8 cellular contexts compared by ENCODE assay signal in the genomic region with DNA sequence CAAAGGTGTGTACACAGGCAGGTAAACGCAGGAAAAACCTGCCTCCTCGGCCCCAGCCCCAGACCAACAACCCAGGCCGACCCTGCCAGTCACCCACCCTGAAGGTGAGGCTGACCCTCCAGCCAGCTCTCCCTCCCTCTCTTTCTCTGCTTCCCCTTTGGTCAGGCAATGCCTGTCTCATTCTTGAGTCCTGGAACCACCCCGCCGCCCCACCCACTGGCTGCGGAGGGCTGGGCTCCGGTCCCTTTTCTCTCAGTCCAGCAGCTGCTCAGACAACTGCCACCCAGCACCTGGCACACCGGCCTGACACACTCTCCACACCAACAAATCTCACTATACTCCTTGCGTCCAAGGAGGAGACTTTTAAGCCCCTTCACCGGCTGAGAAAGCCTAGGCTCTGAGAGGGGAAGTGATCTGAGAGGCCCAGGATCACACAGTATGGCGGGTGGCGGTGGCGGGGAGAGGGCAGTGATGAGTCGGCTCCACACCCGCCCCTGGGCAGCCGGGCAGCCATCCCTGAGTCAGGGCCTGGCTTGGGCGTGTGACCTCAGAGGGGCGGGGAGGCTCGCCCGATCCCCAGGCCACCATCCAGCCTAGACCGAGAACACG. TPM values are rescaled to one million over a fixed set of nuclear protein-coding genes. Genes with fewer than 3 reads are reported as not detected.
A peak's percentile ranks its signal among the peaks of the same experiment; 100 is the strongest.
DNase-seq lines count a peak whose midpoint lies in the region; ATAC-seq, FAIRE-seq and TF ChIP-seq lines count a peak whose summit lies in the region.

No MANE protein-coding gene starts in this region.

- peaks cover 32% of the 10 kb centered on the region for H3K36me3 Mint-ChIP-seq in GM23338 (ENCODE audit: low read depth)
- H3K36me3 Mint-ChIP-seq in activated CD8-positive, alpha-beta T cell treated with anti-CD3 and anti-CD28 coated beads for 36 hours (ENCODE audit: low read depth): peaks cover 7% of the 10 kb centered on the region

- H4K20me1 ChIP-seq in GM23338 (replicated peaks; ENCODE audit: insufficient read depth) (peaks cover 3% of the 10 kb centered on the region), H1 (replicated peaks in 1 of 2; ENCODE audit: control insufficient read depth in 1 of 2, insufficient read depth in 2 of 2, low read length in 2 of 2) (peaks cover 3 to 10% of the 10 kb centered on the region in 2 experiments)

- H3K23ac ChIP-seq in H1 (ENCODE audit: insufficient read length): no peak overlapping the region

- H3K23me2 ChIP-seq in H1 (ENCODE audit: low read depth, low read length): peaks cover 14% of the 10 kb centered on the region

- ATAC-seq in GM23338 (peak; percentile 50), HG03378 (IDR thresholded peaks at IDR 0.05; ENCODE audit: unreplicated experiment) (no peak)
- peak; percentile 27 for ATAC-seq in activated CD8-positive, alpha-beta T cell treated with anti-CD3 and anti-CD28 coated beads for 36 hours

- H3K9me2 ChIP-seq in GM23338 (ENCODE audit: insufficient read depth): no peaks in the 10 kb centered on the region

- H2BK20ac ChIP-seq in H1 (ENCODE audit: low read length): no peak overlapping the region

- peak overlapping the region; percentile 90; the same call in 1 of the 2 replicates for H4K8ac ChIP-seq in H1 (ENCODE audit: extremely low read depth, insufficient read depth, low read length)

- WGBS in H1 (ENCODE audit: extremely low coverage in 1 of 2, insufficient coverage in 1 of 2, insufficient read length in 1 of 2, insufficient replicate concordance in 2 of 2, low coverage in 1 of 2, low lambda C conversion rate in 2 of 2, missing lambda C conversion rate in 1 of 2), 2 experiments: 4% methylated on average over 20 of the region's 22 CpGs; no CpG with 5 or more reads in 1 of the 2 experiments

- H3K4me1 ChIP-seq in GM23338 (ENCODE audit: insufficient read depth) (peaks cover 20% of the 10 kb centered on the region), H1 (replicated peaks in 1 of 4; ENCODE audit: control insufficient read depth in 3 of 4, insufficient read depth in 4 of 4, low read length in 3 of 4) (peaks cover 4 to 37% (median 20%) of the 10 kb centered on the region in 4 experiments)

- peaks cover 18% of the 10 kb centered on the region for H3F3A ChIP-seq in GM23338 (replicated peaks; ENCODE audit: low read depth)

- peak overlapping the region; percentile 85; the same call in 1 of the 2 replicates for H3K18ac ChIP-seq in H1 (ENCODE audit: extremely low read depth, low read length)

- peak overlapping the region; percentile 94 for H3K27ac ChIP-seq in GM23338 (ENCODE audit: low read depth)
- H3K27ac ChIP-seq in H1 (ENCODE audit: low read depth, low read length): peak overlapping the region; percentile 79; the same call in 1 of the 2 replicates

- H3K56ac ChIP-seq in H1 (replicated peaks; ENCODE audit: insufficient read length, low read depth, low read length): peak overlapping the region; percentile 62

- H3K9me3 ChIP-seq in H1 (ENCODE audit: insufficient read depth in 2 of 2, low read depth in 1 of 2, low read length in 1 of 2): no peaks in the 10 kb centered on the region

- H3K4me2 ChIP-seq in GM23338 (peak overlapping the region; percentile 99), H1 (ENCODE audit: insufficient read depth in 1 of 2, low read depth in 2 of 2, low read length in 2 of 2) (peak overlapping the region; percentile 84 to 96)

- no peak overlapping the region for H2BK120ac ChIP-seq in H1 (replicated peaks; ENCODE audit: low read depth, low read length)

- H3K36me3 ChIP-seq in GM23338 (ENCODE audit: insufficient read depth): peaks cover 9% of the 10 kb centered on the region; the same call in 1 of the 2 replicates
- H3K36me3 ChIP-seq in H1 (ENCODE audit: control insufficient read depth in 2 of 4, insufficient read depth in 4 of 4, low read length in 3 of 4): peaks cover 18 to 30% (median 25%) of the 10 kb centered on the region in 4 experiments

- no peak overlapping the region for H2AK5ac ChIP-seq in H1 (ENCODE audit: low read depth, low read length)

- no peak overlapping the region for H3K4ac ChIP-seq in H1 (replicated peaks; ENCODE audit: insufficient read length, low read depth, low read length)

- H2BK5ac ChIP-seq in H1 (ENCODE audit: low read depth, low read length): peak overlapping the region; percentile 87

- H3K4me3 ChIP-seq in GM23338: peak overlapping the region; percentile 88
- H3K4me3 ChIP-seq in H1 (ENCODE audit: extremely low read depth in 1 of 4, insufficient read depth in 2 of 4, low read depth in 3 of 4, low read length in 4 of 4): peak overlapping the region; percentile 59 to 94 (median 92)

- TF ChIP-seq CTCF in GM23338 (conservative IDR thresholded peaks at IDR 0.05; ENCODE audit: low read depth in 2 of 2): no peak
- TF ChIP-seq CTCF in activated CD8-positive, alpha-beta T cell treated with anti-CD3 and anti-CD28 coated beads for 36 hours (IDR thresholded peaks at IDR 0.05): no peak
- TF ChIP-seq CTCF in H1 (IDR thresholded peaks at IDR 0.05; ENCODE audit: control extremely low read depth in 1 of 3, insufficient read depth in 1 of 3, low read depth in 1 of 3, low read length in 3 of 3): no peak

- H3K27me3 ChIP-seq in GM23338 (ENCODE audit: insufficient read depth): no peaks in the 10 kb centered on the region
- no peaks in the 10 kb centered on the region for H3K27me3 ChIP-seq in H1 (replicated peaks in 1 of 4; ENCODE audit: control insufficient read depth in 3 of 4, extremely low read depth in 1 of 4, insufficient read depth in 3 of 4, low read length in 3 of 4)

- H3K79me1 ChIP-seq in H1 (ENCODE audit: low read depth, low read length): peaks cover 18% of the 10 kb centered on the region

- POLR2A ChIA-PET in activated CD8-positive, alpha-beta T cell treated with anti-CD3 and anti-CD28 coated beads for 36 hours (lab: Charles Lee): interaction anchor here (0.6 to 0.8 kb wide), 3 partner anchors 15 to 32 kb away, joined by 3 read pairs; no protein-coding TSS in a partner anchor
- POLR2A ChIA-PET in H1 (lab: Charles Lee; ENCODE audit: partially characterized antibody): interaction anchor here (0.9 to 11.5 kb wide), 9 partner anchors 12 to 57 kb away, joined by 3 to 171 read pairs (median 4); a partner anchor contains a TSS

- H3K14ac ChIP-seq in H1 (ENCODE audit: insufficient read length): no peak overlapping the region

- H3K9me3 Mint-ChIP-seq in GM23338: no peaks in the 10 kb centered on the region
- no peaks in the 10 kb centered on the region for H3K9me3 Mint-ChIP-seq in activated CD8-positive, alpha-beta T cell treated with anti-CD3 and anti-CD28 coated beads for 36 hours

- no peak for TF ChIP-seq RAD21 in H1 (IDR thresholded peaks at IDR 0.05 in 1 of 2, conservative IDR thresholded peaks at IDR 0.05 in 1 of 2; ENCODE audit: low read depth in 2 of 2, low read length in 2 of 2)

- no peak overlapping the region for H2AFZ ChIP-seq in GM23338
- no peak overlapping the region for H2AFZ ChIP-seq in H1 (ENCODE audit: low read length)

- H3K27me3 Mint-ChIP-seq in GM23338 (ENCODE audit: insufficient read depth, low read depth, poor library complexity): peaks cover 4% of the 10 kb centered on the region
- H3K27me3 Mint-ChIP-seq in activated CD8-positive, alpha-beta T cell treated with anti-CD3 and anti-CD28 coated beads for 36 hours: no peaks in the 10 kb centered on the region

- peaks cover 29% of the 10 kb centered on the region for H3K4me1 Mint-ChIP-seq in GM23338
- H3K4me1 Mint-ChIP-seq in activated CD8-positive, alpha-beta T cell treated with anti-CD3 and anti-CD28 coated beads for 36 hours (ENCODE audit: low read depth): peaks cover 38% of the 10 kb centered on the region

- 0 out of 2 replicates have a peak overlapping the region, but pooled peaks have one; percentile 92 for H2BK12ac ChIP-seq in H1 (ENCODE audit: low read depth, low read length)

- peak overlapping the region; percentile 62 to 70 (median 66) for H3K9ac ChIP-seq in H1 (replicated peaks in 1 of 4; ENCODE audit: extremely low read depth in 1 of 4, low read depth in 3 of 4, low read length in 3 of 4)

- no peak overlapping the region; the same call in 1 of the 2 replicates for H2BK15ac ChIP-seq in H1 (ENCODE audit: low read length)

- peak overlapping the region; percentile 85 for H4K91ac ChIP-seq in H1 (replicated peaks; ENCODE audit: insufficient read length, low read length)

- TF ChIP-seq EP300 in H1 (IDR thresholded peaks at IDR 0.05; ENCODE audit: borderline replicate concordance in 1 of 2, low read depth in 2 of 2, low read length in 2 of 2): no peak

- intact Hi-C loops in activated CD8-positive, alpha-beta T cell treated with anti-CD3 and anti-CD28 coated beads for 36 hours (cut with micrococcal nuclease): no loop called here

- peak overlapping the region; percentile 87 for H4K5ac ChIP-seq in H1 (ENCODE audit: insufficient read length, low read depth, low read length)

- H3K27ac Mint-ChIP-seq in GM23338: peak overlapping the region; percentile 98
- peak overlapping the region; percentile 78 for H3K27ac Mint-ChIP-seq in activated CD8-positive, alpha-beta T cell treated with anti-CD3 and anti-CD28 coated beads for 36 hours

- TF ChIP-seq POLR2A in H1 (IDR thresholded peaks at IDR 0.05; ENCODE audit: control extremely low read depth in 1 of 2, low read depth in 2 of 2, low read length in 2 of 2): no peak

- peak overlapping the region; percentile 95 for H3K4me3 Mint-ChIP-seq in GM23338
- H3K4me3 Mint-ChIP-seq in activated CD8-positive, alpha-beta T cell treated with anti-CD3 and anti-CD28 coated beads for 36 hours: peak overlapping the region; percentile 94

- CTCF ChIA-PET in activated CD8-positive, alpha-beta T cell treated with anti-CD3 and anti-CD28 coated beads for 36 hours (lab: Charles Lee): no interaction called here
- CTCF ChIA-PET in H1 (lab: Charles Lee; ENCODE audit: partially characterized antibody): interaction anchor here (0.7 to 2.7 kb wide), 3 partner anchors 10 to 62 kb away, joined by 3 to 18 read pairs (median 6); no protein-coding TSS in a partner anchor

- FAIRE-seq in H1 (lab: Jason Lieb, UNC): no peak

- peaks cover 34% of the 10 kb centered on the region for H3K79me2 ChIP-seq in GM23338 (replicated peaks; ENCODE audit: insufficient read depth)
- H3K79me2 ChIP-seq in H1 (ENCODE audit: control insufficient read depth in 1 of 2, insufficient read depth in 2 of 2, low read length in 2 of 2): peaks cover 0 to 26% of the 10 kb centered on the region in 2 experiments; a peak in 1 of 4 replicates

- DNase-seq in CMK (ENCODE audit: low read depth) (peak; percentile 29), GM23338 (ENCODE audit: low spot score) (peak; percentile 75), NCI-H2227 (lab: John Stamatoyannopoulos, UW; ENCODE audit: unreplicated experiment) (peak; percentile 25), H1 (ENCODE audit: low read depth in 1 of 2, low spot score in 2 of 2) (no peak), lung microvascular endothelial cell (ENCODE audit: low read depth in 2 of 2) (peak; percentile 73 to 74)
- peak; percentile 77 for DNase-seq in activated CD8-positive, alpha-beta T cell treated with anti-CD3 and anti-CD28 coated beads for 36 hours
- DNase-seq in stimulated activated CD8-positive, alpha-beta memory T cell treated with anti-CD3 and anti-CD28 coated beads, Interleukin-4, amount 100 ng/mL, for 24 hours (ENCODE audit: low read depth): peak; percentile 24

RNA-seq across cellular contexts. Expression of a gene that starts 0.7 kb away (rescaled TPM):
- 262 and 373 TPM in 2 replicates for total RNA-seq in GM23338 (2014; rRNA removed; shearing (Covaris generic))
- polyA plus RNA-seq in GM23338 (2016; fragmentation: Nextera tagmentation; extraction: Ambion mirVana): 173 and 175 TPM in 2 replicates
- total RNA-seq in activated CD8-positive, alpha-beta T cell treated with anti-CD3 and anti-CD28 coated beads for 36 hours: 100 to 1,000 TPM; 276 to 281 TPM
- 300 and 324 TPM in 2 replicates for total RNA-seq in H1 (2021; fragmentation: NEBNext Ultra II Directional; extraction: Animal tissue kit (Norgen Biotek cat#: 25700))
- polyA plus RNA-seq in H1 (2011; rRNA removed): 549 and 674 TPM in 2 replicates
- 437 TPM for polyA plus RNA-seq in H1 (2011; cell fraction: cytosol; rRNA removed)
- 871 TPM for polyA plus RNA-seq in H1 (2011; cell fraction: nucleus; rRNA removed)
- 271 to 422 TPM (median 386 TPM) in 4 replicates for polyA plus RNA-seq in H1 (2012, experiment 1 of 2)
- polyA plus RNA-seq in H1 (2012, experiment 2 of 2): 333 TPM
- 161 TPM for polyA plus RNA-seq in H1 (2013, experiment 1 of 2)
- 153 TPM for polyA plus RNA-seq in H1 (2013, experiment 2 of 2)
- polyA minus RNA-seq in H1 (2011; rRNA and poly(A)+ RNA removed): 400 and 457 TPM in 2 replicates
- 246 TPM for polyA minus RNA-seq in H1 (2011; cell fraction: cytosol; rRNA and poly(A)+ RNA removed)
- 198 TPM for polyA minus RNA-seq in H1 (2011; cell fraction: nucleus; rRNA and poly(A)+ RNA removed)
- 247 and 272 TPM in 2 replicates for total RNA-seq in lung microvascular endothelial cell

RNA-seq across cellular contexts. Expression of a gene that starts 2.6 kb away (rescaled TPM):
- total RNA-seq in GM23338 (2014; rRNA removed; shearing (Covaris generic)): 24.9 and 26.5 TPM in 2 replicates
- polyA plus RNA-seq in GM23338 (2016; fragmentation: Nextera tagmentation; extraction: Ambion mirVana) (4.9 and 8.2 TPM in 2 replicates), H1 (2011; rRNA removed) (24.9 and 39.6 TPM in 2 replicates)
- total RNA-seq in activated CD8-positive, alpha-beta T cell treated with anti-CD3 and anti-CD28 coated beads for 36 hours: 1 to 10 TPM; 5.5 to 6.2 TPM
- total RNA-seq in H1 (2021; fragmentation: NEBNext Ultra II Directional; extraction: Animal tissue kit (Norgen Biotek cat#: 25700)): 9.9 and 12.4 TPM in 2 replicates
- polyA plus RNA-seq in H1 (2011; cell fraction: cytosol; rRNA removed): 25.9 TPM
- polyA plus RNA-seq in H1 (2011; cell fraction: nucleus; rRNA removed): 28.3 TPM
- 6.3 to 11.5 TPM (median 11.1 TPM) in 4 replicates for polyA plus RNA-seq in H1 (2012, experiment 1 of 2)
- polyA plus RNA-seq in H1 (2012, experiment 2 of 2): 9.9 TPM
- 4.7 TPM for polyA plus RNA-seq in H1 (2013, experiment 1 of 2)
- 4.4 TPM for polyA plus RNA-seq in H1 (2013, experiment 2 of 2)
- polyA minus RNA-seq in H1 (2011; rRNA and poly(A)+ RNA removed): 10.8 and 14.9 TPM in 2 replicates
- polyA minus RNA-seq in H1 (2011; cell fraction: cytosol; rRNA and poly(A)+ RNA removed): 20.9 TPM
- 23.0 TPM for polyA minus RNA-seq in H1 (2011; cell fraction: nucleus; rRNA and poly(A)+ RNA removed)
- 8.1 and 10.3 TPM in 2 replicates for total RNA-seq in lung microvascular endothelial cell

RNA-seq across cellular contexts. Expression of a gene that starts 32.4 kb away (rescaled TPM):
- 118 and 129 TPM in 2 replicates for total RNA-seq in GM23338 (2014; rRNA removed; shearing (Covaris generic))
- polyA plus RNA-seq in GM23338 (2016; fragmentation: Nextera tagmentation; extraction: Ambion mirVana): 5.9 TPM in 2 replicates
- 10 to 100 TPM; 15.1 to 17.6 TPM for total RNA-seq in activated CD8-positive, alpha-beta T cell treated with anti-CD3 and anti-CD28 coated beads for 36 hours
- total RNA-seq in H1 (2021; fragmentation: NEBNext Ultra II Directional; extraction: Animal tissue kit (Norgen Biotek cat#: 25700)): 71.3 and 72.8 TPM in 2 replicates
- 107 and 137 TPM in 2 replicates for polyA plus RNA-seq in H1 (2011; rRNA removed)
- 95.0 TPM for polyA plus RNA-seq in H1 (2011; cell fraction: cytosol; rRNA removed)
- 119 TPM for polyA plus RNA-seq in H1 (2011; cell fraction: nucleus; rRNA removed)
- polyA plus RNA-seq in H1 (2012, experiment 1 of 2): 45.9 to 70.7 TPM (median 65.3 TPM) in 4 replicates
- polyA plus RNA-seq in H1 (2012, experiment 2 of 2): 66.3 TPM
- 30.5 TPM for polyA plus RNA-seq in H1 (2013, experiment 1 of 2)
- polyA plus RNA-seq in H1 (2013, experiment 2 of 2): 29.6 TPM
- 61.7 and 89.9 TPM in 2 replicates for polyA minus RNA-seq in H1 (2011; rRNA and poly(A)+ RNA removed)
- polyA minus RNA-seq in H1 (2011; cell fraction: cytosol; rRNA and poly(A)+ RNA removed): 61.0 TPM
- polyA minus RNA-seq in H1 (2011; cell fraction: nucleus; rRNA and poly(A)+ RNA removed): 46.1 TPM
- total RNA-seq in lung microvascular endothelial cell: 13.9 and 14.6 TPM in 2 replicates

RNA-seq across cellular contexts. Expression of a gene that starts 56.9 kb away (rescaled TPM):
- 60.2 and 76.7 TPM in 2 replicates for total RNA-seq in GM23338 (2014; rRNA removed; shearing (Covaris generic))
- polyA plus RNA-seq in GM23338 (2016; fragmentation: Nextera tagmentation; extraction: Ambion mirVana): 21.7 and 24.9 TPM in 2 replicates
- 10 to 100 TPM; 61.8 to 65.7 TPM for total RNA-seq in activated CD8-positive, alpha-beta T cell treated with anti-CD3 and anti-CD28 coated beads for 36 hours
- total RNA-seq in H1 (2021; fragmentation: NEBNext Ultra II Directional; extraction: Animal tissue kit (Norgen Biotek cat#: 25700)): 46.2 and 54.3 TPM in 2 replicates
- 21.5 and 23.4 TPM in 2 replicates for polyA plus RNA-seq in H1 (2011; rRNA removed)
- 24.9 TPM for polyA plus RNA-seq in H1 (2011; cell fraction: cytosol; rRNA removed)
- polyA plus RNA-seq in H1 (2011; cell fraction: nucleus; rRNA removed): 40.5 TPM
- polyA plus RNA-seq in H1 (2012, experiment 1 of 2): 36.7 to 39.0 TPM (median 38.6 TPM) in 4 replicates
- polyA plus RNA-seq in H1 (2012, experiment 2 of 2): 27.9 TPM
- polyA plus RNA-seq in H1 (2013, experiment 1 of 2): 24.5 TPM
- 22.6 TPM for polyA plus RNA-seq in H1 (2013, experiment 2 of 2)
- 72.0 and 81.1 TPM in 2 replicates for polyA minus RNA-seq in H1 (2011; rRNA and poly(A)+ RNA removed)
- 26.3 TPM for polyA minus RNA-seq in H1 (2011; cell fraction: cytosol; rRNA and poly(A)+ RNA removed)
- 55.5 TPM for polyA minus RNA-seq in H1 (2011; cell fraction: nucleus; rRNA and poly(A)+ RNA removed)
- 13.1 and 14.1 TPM in 2 replicates for total RNA-seq in lung microvascular endothelial cell

RNA-seq across cellular contexts. Expression of a gene that starts 57.2 kb away (rescaled TPM):
- 19.0 and 20.1 TPM in 2 replicates for total RNA-seq in GM23338 (2014; rRNA removed; shearing (Covaris generic))
- polyA plus RNA-seq in GM23338 (2016; fragmentation: Nextera tagmentation; extraction: Ambion mirVana): 1.5 and 1.6 TPM in 2 replicates
- 10 to 100 TPM; 12.9 to 13.7 TPM for total RNA-seq in activated CD8-positive, alpha-beta T cell treated with anti-CD3 and anti-CD28 coated beads for 36 hours
- total RNA-seq in H1 (2021; fragmentation: NEBNext Ultra II Directional; extraction: Animal tissue kit (Norgen Biotek cat#: 25700)): 18.5 and 19.0 TPM in 2 replicates
- polyA plus RNA-seq in H1 (2011; rRNA removed): 6.9 and 8.9 TPM in 2 replicates
- polyA plus RNA-seq in H1 (2011; cell fraction: cytosol; rRNA removed): 7.6 TPM
- polyA plus RNA-seq in H1 (2011; cell fraction: nucleus; rRNA removed): 10.9 TPM
- 9.6 to 12.8 TPM (median 12.4 TPM) in 4 replicates for polyA plus RNA-seq in H1 (2012, experiment 1 of 2)
- 4.8 TPM for polyA plus RNA-seq in H1 (2012, experiment 2 of 2)
- polyA plus RNA-seq in H1 (2013, experiment 1 of 2): 8.2 TPM
- polyA plus RNA-seq in H1 (2013, experiment 2 of 2): 7.7 TPM
- 23.2 and 26.9 TPM in 2 replicates for polyA minus RNA-seq in H1 (2011; rRNA and poly(A)+ RNA removed)
- 11.1 TPM for polyA minus RNA-seq in H1 (2011; cell fraction: cytosol; rRNA and poly(A)+ RNA removed)
- 14.6 TPM for polyA minus RNA-seq in H1 (2011; cell fraction: nucleus; rRNA and poly(A)+ RNA removed)
- 10.7 and 15.5 TPM in 2 replicates for total RNA-seq in lung microvascular endothelial cell

Comparison
In these comparisons a context has a peak if more than half of its experiments do, and no peak if none do; other contexts are left out.
1. DNase-seq: peak in CMK (single experiment), GM23338 (single experiment), NCI-H2227 (single experiment), activated CD8-positive, alpha-beta T cell treated with anti-CD3 and anti-CD28 coated beads for 36 hours (single experiment), lung microvascular endothelial cell (2 of 2) and stimulated activated CD8-positive, alpha-beta memory T cell treated with anti-CD3 and anti-CD28 coated beads, Interleukin-4, amount 100 ng/mL, for 24 hours (single experiment); none in H1 (0 of 2).